In genomic region chr5:143606043-143606752, GRCh38 we compare ENCODE assay signal across 8 cellular contexts.
DNase-seq lines count a peak whose midpoint lies in the region; ATAC-seq and TF ChIP-seq lines count a peak whose summit lies in the region.

No MANE protein-coding gene starts in this region.

- no TSS peak for BruUV-seq in OCI-LY7 (replicated peaks; lab: Mats Ljungman, UMichigan)

- peak overlapping the region; percentile 96 for H3K27ac Mint-ChIP-seq in activated T-cell treated with anti-CD3 and anti-CD28 coated beads, Interleukin-2, amount 50 U/mL, for 24 hours
- no peak overlapping the region for H3K27ac Mint-ChIP-seq in stimulated activated naive B cell treated with anti-CD40 and anti-IgM and Interleukin-4, amounts not matched to agents 10 μg/mL and 1 μg/mL and 100 μg/mL, for 72 hours

- no peaks in the 10 kb centered on the region for H3K27me3 ChIP-seq in gastroesophageal sphincter

- H3K4me2 ChIP-seq in OCI-LY7 (ENCODE audit: low read length), result peak overlapping the region; percentile 75

- H3K79me2 ChIP-seq in OCI-LY7 (ENCODE audit: insufficient read depth, low read depth, low read length), result no peaks in the 10 kb centered on the region

- peaks cover 44% of the 10 kb centered on the region for H3K4me1 Mint-ChIP-seq in activated T-cell treated with anti-CD3 and anti-CD28 coated beads, Interleukin-2, amount 50 U/mL, for 24 hours (ENCODE audit: low read depth)
- peaks cover 16 to 17% of the 10 kb centered on the region in 2 donors for H3K4me1 Mint-ChIP-seq in stimulated activated naive B cell treated with anti-CD40 and anti-IgM and Interleukin-4, amounts not matched to agents 10 μg/mL and 1 μg/mL and 100 μg/mL, for 72 hours

- H3K36me3 Mint-ChIP-seq in activated T-cell treated with anti-CD3 and anti-CD28 coated beads, Interleukin-2, amount 50 U/mL, for 24 hours (ENCODE audit: low read depth), result no peaks in the 10 kb centered on the region
- peaks cover 2 to 4% of the 10 kb centered on the region in 2 donors for H3K36me3 Mint-ChIP-seq in stimulated activated naive B cell treated with anti-CD40 and anti-IgM and Interleukin-4, amounts not matched to agents 10 μg/mL and 1 μg/mL and 100 μg/mL, for 72 hours

- TF ChIP-seq CTCF in OCI-LY7 (conservative IDR thresholded peaks at IDR 0.05; ENCODE audit: low read length), result no peak
- no peak for TF ChIP-seq CTCF in RWPE1 (conservative IDR thresholded peaks at IDR 0.05; ENCODE audit: low read depth)
- no peak for TF ChIP-seq CTCF in gastroesophageal sphincter (IDR thresholded peaks at IDR 0.05)

- H4K20me1 ChIP-seq in OCI-LY7 (ENCODE audit: insufficient read depth, low read length), result no peaks in the 10 kb centered on the region

- H3K27ac ChIP-seq in OCI-LY7 (ENCODE audit: low read depth, low read length, poor library complexity, severe bottlenecking), result peak overlapping the region; percentile 52
- no peak overlapping the region for H3K27ac ChIP-seq in RWPE1
- H3K27ac ChIP-seq in gastroesophageal sphincter, result no peak overlapping the region

- H3K36me3 ChIP-seq in OCI-LY7 (ENCODE audit: insufficient read depth, low read length) (no peaks in the 10 kb centered on the region), gastroesophageal sphincter (no peaks in the 10 kb centered on the region)

- CTCF ChIA-PET in OCI-LY7 (lab: Charles Lee; ENCODE audit: unreplicated experiment) (interaction anchor here (1.0 to 1.5 kb wide), 2 partner anchors 13 to 37 kb away, joined by 3 to 4 read pairs; no protein-coding TSS in a partner anchor), RWPE1 (lab: Yijun Ruan, JAX) (no interaction called here)

- intact Hi-C loops in OCI-LY7 (cut with micrococcal nuclease; ENCODE audit: unreplicated experiment), result no loop called here

- no peak for TF ChIP-seq POLR2A in gastroesophageal sphincter (IDR thresholded peaks at IDR 0.05)

- H3K4me3 ChIP-seq in OCI-LY7 (ENCODE audit: low read depth, low read length, poor library complexity, severe bottlenecking) (peak overlapping the region; percentile 44), gastroesophageal sphincter (no peak overlapping the region)

- peak overlapping the region; percentile 81; the same call in 1 of the 2 replicates for H2AFZ ChIP-seq in OCI-LY7 (ENCODE audit: low read length)

- 64 to 68% methylated on average over 4 to 5 of the region's 5 CpGs for WGBS in gastroesophageal sphincter (ENCODE audit: low coverage in 1 of 2), 2 donors

- peak; percentile 90 for ATAC-seq in HG02852 (IDR thresholded peaks at IDR 0.05; ENCODE audit: unreplicated experiment)
- ATAC-seq in stimulated activated naive B cell treated with anti-CD40 and anti-IgM and Interleukin-4, amounts not matched to agents 10 μg/mL and 1 μg/mL and 100 μg/mL, for 72 hours (replicated peaks), result peak; percentile 93 to 94
- no peak for ATAC-seq in gastroesophageal sphincter

- POLR2A ChIA-PET in OCI-LY7 (lab: Charles Lee), result interaction anchor here (0.7 to 3.0 kb wide), 13 partner anchors 9 to 210 kb away, joined by 3 to 34 read pairs (median 4); no protein-coding TSS in a partner anchor
- POLR2A ChIA-PET in RWPE1 (lab: Yijun Ruan, JAX; ENCODE audit: low non-redundant PET), result no interaction called here

- H3K9me3 ChIP-seq in OCI-LY7 (ENCODE audit: low read length) (peaks cover 15% of the 10 kb centered on the region; the same call in 1 of the 2 replicates), gastroesophageal sphincter (peaks cover 0 to 10% (median 0%) of the 10 kb centered on the region in 3 donors)

- TF ChIP-seq EP300 in gastroesophageal sphincter (IDR thresholded peaks at IDR 0.05), result no peak

- H3K4me1 ChIP-seq in OCI-LY7 (ENCODE audit: insufficient read depth, low read length, poor library complexity, severe bottlenecking), result peaks cover 23% of the 10 kb centered on the region
- H3K4me1 ChIP-seq in gastroesophageal sphincter, result no peaks in the 10 kb centered on the region

- DNase-seq in activated T-cell treated with anti-CD3 and anti-CD28 coated beads, Interleukin-2, amount 50 U/mL, for 24 hours, result no peak
- no peak for DNase-seq in activated T-cell treated with anti-CD3 and anti-CD28 coated beads, Interleukin-2, amount 50 U/mL, for 1 hour
- peak; percentile 28 for DNase-seq in OCI-LY7 (ENCODE audit: low spot score)
- no peak for DNase-seq in stimulated activated naive B cell treated with anti-CD40 and anti-IgM and Interleukin-4, amounts not matched to agents 10 μg/mL and 1 μg/mL and 100 μg/mL, for 72 hours
- DNase-seq in NCI-H2171 treated with DMSO at 0.1 percent for 48 hours (lab: John Stamatoyannopoulos, UW), result no peak
- no peak for DNase-seq in RWPE1 (ENCODE audit: low spot score)

- peaks cover 14% of the 10 kb centered on the region for H3K27me3 Mint-ChIP-seq in activated T-cell treated with anti-CD3 and anti-CD28 coated beads, Interleukin-2, amount 50 U/mL, for 24 hours
- H3K27me3 Mint-ChIP-seq in stimulated activated naive B cell treated with anti-CD40 and anti-IgM and Interleukin-4, amounts not matched to agents 10 μg/mL and 1 μg/mL and 100 μg/mL, for 72 hours, result no peaks in the 10 kb centered on the region

- H3K9me3 Mint-ChIP-seq in activated T-cell treated with anti-CD3 and anti-CD28 coated beads, Interleukin-2, amount 50 U/mL, for 24 hours, result peaks cover 27% of the 10 kb centered on the region
- H3K9me3 Mint-ChIP-seq in stimulated activated naive B cell treated with anti-CD40 and anti-IgM and Interleukin-4, amounts not matched to agents 10 μg/mL and 1 μg/mL and 100 μg/mL, for 72 hours, result peaks cover 9 to 14% of the 10 kb centered on the region in 2 donors

- peak overlapping the region; percentile 49 for H3K4me3 Mint-ChIP-seq in activated T-cell treated with anti-CD3 and anti-CD28 coated beads, Interleukin-2, amount 50 U/mL, for 24 hours
- no peak overlapping the region for H3K4me3 Mint-ChIP-seq in stimulated activated naive B cell treated with anti-CD40 and anti-IgM and Interleukin-4, amounts not matched to agents 10 μg/mL and 1 μg/mL and 100 μg/mL, for 72 hours

- no peaks in the 10 kb centered on the region for H3K9me2 ChIP-seq in OCI-LY7 (ENCODE audit: insufficient read depth, low read length)
